ENCODE assay signal across 8 cellular contexts in genomic region chr17:81394377-81394747, GRCh38. TPM values are rescaled to one million over a fixed set of nuclear protein-coding genes. Genes with fewer than 3 reads are reported as not detected.
A peak's percentile ranks its signal among the peaks of the same experiment; 100 is the strongest.
DNase-seq lines count a peak whose midpoint lies in the region; ATAC-seq and TF ChIP-seq lines count a peak whose summit lies in the region.

No MANE protein-coding gene starts in this region.

- no peak overlapping the region for H2BK20ac ChIP-seq in H9 (ENCODE audit: low read depth, low read length, poor library complexity, severe bottlenecking)

- H2BK12ac ChIP-seq in H9 (ENCODE audit: insufficient read length, low read depth, low read length) = no peak overlapping the region

- H3K4me1 ChIP-seq in H9 (ENCODE audit: insufficient read depth, low read length) = no peaks in the 10 kb centered on the region

- H3K9me3 ChIP-seq in H9 (ENCODE audit: control insufficient read depth, low read depth, low read length) = no peaks in the 10 kb centered on the region
- H3K9me3 ChIP-seq in SK-N-MC (ENCODE audit: low read depth, low read length) = no peaks in the 10 kb centered on the region

- no peak for TF ChIP-seq CTCF in H9 (conservative IDR thresholded peaks at IDR 0.05)
- no peak for TF ChIP-seq CTCF in fibroblast of pulmonary artery (IDR thresholded peaks at IDR 0.05; ENCODE audit: low read length, missing control alignments)

- no CpG with 5 or more reads among the region's 5 CpGs for WGBS in H9 (ENCODE audit: extremely low coverage, insufficient read length, low lambda C conversion rate)

- no peak overlapping the region for H3K27ac Mint-ChIP-seq in H9

- H3K9ac ChIP-seq in H9 (ENCODE audit: extremely low read depth, insufficient read length, low read length) (no peak overlapping the region), SK-N-MC (ENCODE audit: insufficient read length) (peak overlapping the region; percentile 68)

- no peak overlapping the region for H3K27ac ChIP-seq in H9 (ENCODE audit: insufficient read length, low read depth, low read length)
- peak overlapping the region; percentile 72 for H3K27ac ChIP-seq in SK-N-MC

- H3K4me2 ChIP-seq in H9 (ENCODE audit: insufficient read depth, insufficient read length, low read length) = peak overlapping the region; percentile 52

- peak overlapping the region; percentile 64 to 84 for H3K4me3 Mint-ChIP-seq in H9

- H2AFZ ChIP-seq in H9 (ENCODE audit: low read length) = no peak overlapping the region

- H3K4me3 ChIP-seq in SK-N-MC (peak overlapping the region; percentile 95), fibroblast of pulmonary artery (replicated peaks; ENCODE audit: low read depth, low read length) (peak overlapping the region; percentile 27), skeletal muscle cell (ENCODE audit: low read depth, low read length) (peak overlapping the region; percentile 28)

- no peak overlapping the region for H2BK120ac ChIP-seq in H9 (ENCODE audit: low read depth, low read length, poor library complexity, severe bottlenecking)

- peaks cover 0 to 6% of the 10 kb centered on the region in 2 experiments; a peak in 1 of 5 replicates for H3K9me3 Mint-ChIP-seq in H9

- no peak overlapping the region for H2AK5ac ChIP-seq in H9 (ENCODE audit: insufficient read length, low read length)

- no peak overlapping the region for H3K14ac ChIP-seq in H9 (ENCODE audit: insufficient read depth, low read length)

- POLR2A ChIA-PET in HEK293T (lab: Yijun Ruan, JAX) = interaction anchor here (0.8 to 1.8 kb wide), 14 partner anchors 9 to 242 kb away, joined by 3 to 18 read pairs (median 4); partner anchors contain the start of genes ACTG1 and SLC38A10

- no peaks in the 10 kb centered on the region for H3K79me2 ChIP-seq in H9 (ENCODE audit: insufficient read depth, low read length)

- CTCF ChIA-PET in HEK293T (lab: Yijun Ruan, JAX) = interaction anchor here (1.2 to 1.5 kb wide), 4 partner anchors 46 to 102 kb away, joined by 3 to 7 read pairs (median 6); no protein-coding TSS in a partner anchor

- no peak overlapping the region for H2BK5ac ChIP-seq in H9 (ENCODE audit: insufficient read length, low read length)

- H3K56ac ChIP-seq in H9 (ENCODE audit: insufficient read length, low read depth, low read length) = no peak overlapping the region

- no peak overlapping the region for H3K23ac ChIP-seq in H9 (ENCODE audit: insufficient read length, low read depth, low read length)

- H3K23me2 ChIP-seq in H9 (ENCODE audit: insufficient read length, low read depth, low read length, poor library complexity, severe bottlenecking) = peaks cover 37% of the 10 kb centered on the region

- H3K4ac ChIP-seq in H9 (ENCODE audit: low read depth, low read length) = no peak overlapping the region

- H4K8ac ChIP-seq in H9 (replicated peaks; ENCODE audit: insufficient read length, low read depth, low read length) = no peak overlapping the region

- no peak overlapping the region for H4K91ac ChIP-seq in H9 (ENCODE audit: insufficient read length, low read depth, low read length)

- H4K5ac ChIP-seq in H9 (ENCODE audit: insufficient read length, low read depth, low read length) = no peak overlapping the region

- no peak overlapping the region for H3T11ph ChIP-seq in H9 (ENCODE audit: low read length)

- no peak overlapping the region for H3K18ac ChIP-seq in H9 (ENCODE audit: insufficient read length, low read depth, low read length)

- H3K27me3 ChIP-seq in H9 (ENCODE audit: insufficient read depth, low read length) = peaks cover 46% of the 10 kb centered on the region

- H4K20me1 ChIP-seq in H9 (ENCODE audit: control insufficient read depth, insufficient read depth, insufficient read length) = no peaks in the 10 kb centered on the region

- no peak overlapping the region for H2BK15ac ChIP-seq in H9 (ENCODE audit: low read depth, low read length)

- H3K27me3 Mint-ChIP-seq in H9 (ENCODE audit: low read depth) = peaks cover 58% of the 10 kb centered on the region

- DNase-seq in H9 = no peak
- no peak for DNase-seq in SK-N-MC (ENCODE audit: low read depth, low spot score)
- DNase-seq in fibroblast of pulmonary artery (ENCODE audit: low read depth) = no peak
- DNase-seq in skeletal muscle cell (ENCODE audit: low read depth) = no peak
- DNase-seq in HEK293T (ENCODE audit: extremely low spot score) = no peak
- no peak for DNase-seq in NCI-H2107 treated with DMSO at 0.1 percent for 48 hours (lab: John Stamatoyannopoulos, UW; ENCODE audit: unreplicated experiment)

- peaks cover 0 to 7% (median 4%) of the 10 kb centered on the region in 3 experiments; a peak in 3 of 7 replicates for H3K36me3 Mint-ChIP-seq in H9 (ENCODE audit: insufficient read depth in 1 of 3, low read depth in 3 of 3)

- no peaks in the 10 kb centered on the region for H3K79me1 ChIP-seq in H9 (ENCODE audit: insufficient read depth, low read depth, low read length, poor library complexity, severe bottlenecking)

- peaks cover 24 to 57% of the 10 kb centered on the region in 2 experiments for H3K4me1 Mint-ChIP-seq in H9

- ATAC-seq in GM18511 (IDR thresholded peaks at IDR 0.05; ENCODE audit: unreplicated experiment) = no peak
- no peak for ATAC-seq in GM21423 (IDR thresholded peaks at IDR 0.05; ENCODE audit: unreplicated experiment)

- H3K36me3 ChIP-seq in SK-N-MC (ENCODE audit: insufficient read depth, low read length) = no peaks in the 10 kb centered on the region

TF ChIP-seq in HEK293T, 16 proteins besides CTCF, POLR2A, EP300 and RAD21:
- no peak for TF ChIP-seq BHLHE40 (IDR thresholded peaks at IDR 0.05; ENCODE audit: borderline replicate concordance)
- no peak for TF ChIP-seq ELF4 (IDR thresholded peaks at IDR 0.05)
- TF ChIP-seq FOXA1 (IDR thresholded peaks at IDR 0.05) = no peak
- TF ChIP-seq LEF1 (IDR thresholded peaks at IDR 0.05; ENCODE audit: borderline replicate concordance) = no peak
- no peak for TF ChIP-seq L3MBTL2 (conservative IDR thresholded peaks at IDR 0.05)
- no peak for TF ChIP-seq SUZ12 (IDR thresholded peaks at IDR 0.05)
- TF ChIP-seq ARNT (IDR thresholded peaks at IDR 0.05) = no peak
- no peak for TF ChIP-seq SP1 (IDR thresholded peaks at IDR 0.05)

RNA-seq across cellular contexts. Expression of gene BAHCC1, which starts 0.9 kb away (rescaled TPM):
- total RNA-seq in H9 (2021) = 1.7 and 3.1 TPM in 2 replicates

Comparison
In these comparisons a context has a peak if more than half of its experiments do, and no peak if none do; other contexts are left out.
1. H3K4me3 ChIP-seq: peak in every context shown above with its lines; median percentile 95 in SK-N-MC; 28 in skeletal muscle cell; 27 in fibroblast of pulmonary artery.